Comparison of ENCODE assay signal across 30 cellular contexts in genomic region chr1:197967066-197967465, GRCh38. TPM values are rescaled to one million over a fixed set of nuclear protein-coding genes. Genes with fewer than 3 reads are reported as not detected.
DNase-seq lines count a peak whose midpoint lies in the region; ATAC-seq and TF ChIP-seq lines count a peak whose summit lies in the region.
"Had no signal": no experiment of that assay in that cellular context is flagged by ENCODE, and none has a peak within 500 bp of the region (broad histone marks: within the 10 kb centered on the region; RNA-seq: fewer than 3 reads in every experiment).

No MANE protein-coding gene starts in this region.

- CTCF ChIA-PET in SK-N-SH (lab: Yijun Ruan, JAX) = no interaction called here

- H3K9me3 ChIP-seq in SK-N-SH (no peaks in the 10 kb centered on the region), upper lobe of right lung (no peaks in the 10 kb centered on the region)
- H3K9me3 ChIP-seq: esophagus squamous epithelium, heart right ventricle, ovary had no signal

- POLR2A ChIA-PET in SK-N-SH (lab: Yijun Ruan, JAX) = no interaction called here

- ATAC-seq in SK-N-SH treated with all-trans-retinoic acid at 6 μM for 48 hours (peak; percentile 44; the same call in 2 of the 3 replicates), upper lobe of right lung (peak; percentile 56), GM18909 (IDR thresholded peaks at IDR 0.05; ENCODE audit: poor library complexity, unreplicated experiment) (no peak)
- ATAC-seq: activated naive CD4-positive, alpha-beta T cell treated with anti-CD3 and anti-CD28 coated beads, Interleukin-2, amount 50 U/mL, for 72 hours; foreskin keratinocyte; heart right ventricle; K562 had no signal

- H3K36me3 ChIP-seq in SK-N-SH (replicated peaks in 1 of 2; ENCODE audit: control insufficient read depth in 1 of 2, insufficient read depth in 2 of 2, low read length in 1 of 2) = no peaks in the 10 kb centered on the region
- no peaks in the 10 kb centered on the region for H3K36me3 ChIP-seq in upper lobe of right lung
- H3K36me3 ChIP-seq: esophagus squamous epithelium, heart right ventricle, ovary had no signal

- TF ChIP-seq RAD21 in SK-N-SH (IDR thresholded peaks at IDR 0.05; ENCODE audit: low read length) = no peak

- H3K4me2 ChIP-seq in SK-N-SH = no peak overlapping the region

- H3K79me2 ChIP-seq in SK-N-SH (ENCODE audit: insufficient read depth) = no peaks in the 10 kb centered on the region

- no peak overlapping the region for H3K9ac ChIP-seq in SK-N-SH

- peak overlapping the region in 1 of 2 experiments; percentile 62; a peak in 1 of 4 replicates for H3K27ac ChIP-seq in SK-N-SH (ENCODE audit: low read depth in 2 of 2, low read length in 1 of 2)
- H3K27ac ChIP-seq in upper lobe of right lung = no peak overlapping the region
- H3K27ac ChIP-seq: 22Rv1, dorsolateral prefrontal cortex, esophagus squamous epithelium, foreskin keratinocyte, heart right ventricle, ovary had no signal

- no peak overlapping the region for H3K4me3 ChIP-seq in SK-N-SH (ENCODE audit: low read depth in 2 of 2, low read length in 1 of 2)
- H3K4me3 ChIP-seq in upper lobe of right lung = no peak overlapping the region
- H3K4me3 ChIP-seq: dorsolateral prefrontal cortex, esophagus squamous epithelium, heart right ventricle, K562, ovary had no signal

- TF ChIP-seq CTCF in SK-N-SH (IDR thresholded peaks at IDR 0.05) = no peak
- TF ChIP-seq CTCF in upper lobe of right lung (IDR thresholded peaks at IDR 0.05) = no peak

- H3K9me2 ChIP-seq in SK-N-SH = no peaks in the 10 kb centered on the region

- H3K27me3 ChIP-seq in SK-N-SH (ENCODE audit: insufficient read depth) (no peaks in the 10 kb centered on the region), upper lobe of right lung (no peaks in the 10 kb centered on the region)
- H3K27me3 ChIP-seq: foreskin keratinocyte, ovary had no signal

- intact Hi-C loops in upper lobe of right lung (cut with DNase I) = no loop called here

- H2AFZ ChIP-seq in SK-N-SH (ENCODE audit: low read depth) = no peak overlapping the region

- TF ChIP-seq EP300 in SK-N-SH (IDR thresholded peaks at IDR 0.05; ENCODE audit: borderline replicate concordance in 1 of 2, low read depth in 1 of 2, low read length in 1 of 2) = no peak

- H4K20me1 ChIP-seq in SK-N-SH (ENCODE audit: insufficient read depth) = no peaks in the 10 kb centered on the region

- H3K4me1 ChIP-seq in SK-N-SH (ENCODE audit: control insufficient read depth in 1 of 2, insufficient read depth in 2 of 2, low read depth in 1 of 2, low read length in 1 of 2) = peaks cover 0 to 2% of the 10 kb centered on the region in 2 experiments; a peak in 2 of 4 replicates
- no peaks in the 10 kb centered on the region for H3K4me1 ChIP-seq in upper lobe of right lung
- H3K4me1 ChIP-seq: esophagus squamous epithelium, foreskin keratinocyte, heart right ventricle had no signal

- H3F3A ChIP-seq in SK-N-SH (replicated peaks; ENCODE audit: insufficient read depth) = no peaks in the 10 kb centered on the region

- DNase-seq in SK-N-SH = no peak
- DNase-seq in LHCN-M2 (ENCODE audit: low read depth) = peak; percentile 21
- peak; percentile 60 for DNase-seq in islet precursor cell
- no peak for DNase-seq in upper lobe of right lung
- no peak for DNase-seq in NCI-H187 (lab: John Stamatoyannopoulos, UW)
- no peak for DNase-seq in activated CD4-positive, CD25-positive, alpha-beta regulatory T cell (lab: John Stamatoyannopoulos, UW)
- DNase-seq: activated CD4-positive, alpha-beta T cell treated with anti-CD3 and anti-CD28 coated beads, Interleukin-2, amount 10 ng/mL, durations not matched to agents 7 days and 5 days; amygdala; DMS 273 treated with DMSO at 0.1 percent for 48 hours; dorsolateral prefrontal cortex; esophagus squamous epithelium; heart right ventricle; MM.1S; NCI-H1417; NCI-H2081 treated with DMSO at 0.1 percent for 48 hours; NCI-H2227 treated with DMSO at 0.1 percent for 48 hours; NCI-H526 treated with DMSO at 0.1 percent for 48 hours; ovary; small intestine; stimulated activated naive CD4-positive, alpha-beta T cell had no signal

- 75% methylated on average over 1 of the region's 1 CpG for WGBS in SK-N-SH (ENCODE audit: low lambda C conversion rate)

TF ChIP-seq in SK-N-SH treated with all-trans-retinoic acid at 6 μM for 48 hours, 23 proteins besides CTCF, POLR2A, EP300 and RAD21 (continues in another document):
- TF ChIP-seq TCF4 (CRISPR knock-in tag; IDR thresholded peaks at IDR 0.05; ENCODE audit: borderline replicate concordance) (no peak), PPARA (CRISPR knock-in tag; IDR thresholded peaks at IDR 0.05; ENCODE audit: borderline replicate concordance) (no peak), ZNF70 (CRISPR knock-in tag; IDR thresholded peaks at IDR 0.05) (no peak)
- TF ChIP-seq, protein P1, sequence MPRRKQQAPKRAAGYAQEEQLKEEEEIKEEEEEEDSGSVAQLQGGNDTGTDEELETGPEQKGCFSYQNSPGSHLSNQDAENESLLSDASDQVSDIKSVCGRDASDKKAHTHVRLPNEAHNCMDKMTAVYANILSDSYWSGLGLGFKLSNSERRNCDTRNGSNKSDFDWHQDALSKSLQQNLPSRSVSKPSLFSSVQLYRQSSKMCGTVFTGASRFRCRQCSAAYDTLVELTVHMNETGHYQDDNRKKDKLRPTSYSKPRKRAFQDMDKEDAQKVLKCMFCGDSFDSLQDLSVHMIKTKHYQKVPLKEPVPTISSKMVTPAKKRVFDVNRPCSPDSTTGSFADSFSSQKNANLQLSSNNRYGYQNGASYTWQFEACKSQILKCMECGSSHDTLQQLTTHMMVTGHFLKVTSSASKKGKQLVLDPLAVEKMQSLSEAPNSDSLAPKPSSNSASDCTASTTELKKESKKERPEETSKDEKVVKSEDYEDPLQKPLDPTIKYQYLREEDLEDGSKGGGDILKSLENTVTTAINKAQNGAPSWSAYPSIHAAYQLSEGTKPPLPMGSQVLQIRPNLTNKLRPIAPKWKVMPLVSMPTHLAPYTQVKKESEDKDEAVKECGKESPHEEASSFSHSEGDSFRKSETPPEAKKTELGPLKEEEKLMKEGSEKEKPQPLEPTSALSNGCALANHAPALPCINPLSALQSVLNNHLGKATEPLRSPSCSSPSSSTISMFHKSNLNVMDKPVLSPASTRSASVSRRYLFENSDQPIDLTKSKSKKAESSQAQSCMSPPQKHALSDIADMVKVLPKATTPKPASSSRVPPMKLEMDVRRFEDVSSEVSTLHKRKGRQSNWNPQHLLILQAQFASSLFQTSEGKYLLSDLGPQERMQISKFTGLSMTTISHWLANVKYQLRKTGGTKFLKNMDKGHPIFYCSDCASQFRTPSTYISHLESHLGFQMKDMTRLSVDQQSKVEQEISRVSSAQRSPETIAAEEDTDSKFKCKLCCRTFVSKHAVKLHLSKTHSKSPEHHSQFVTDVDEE (CRISPR knock-in tag; IDR thresholded peaks at IDR 0.05) = no peak

TF ChIP-seq in SK-N-SH, 30 proteins besides CTCF, POLR2A, EP300 and RAD21 (continues in another document):
- TF ChIP-seq NRF1 (IDR thresholded peaks at IDR 0.05; ENCODE audit: low read depth, low read length) (no peak), TCF12 (IDR thresholded peaks at IDR 0.05) (no peak), TEAD4 (IDR thresholded peaks at IDR 0.05; ENCODE audit: borderline replicate concordance, insufficient read depth) (no peak), FOSL2 (IDR thresholded peaks at IDR 0.05; ENCODE audit: borderline replicate concordance, low read depth) (no peak), FOXJ3 (CRISPR knock-in tag; IDR thresholded peaks at IDR 0.05) (no peak), GATA2 (CRISPR knock-in tag; IDR thresholded peaks at IDR 0.05) (no peak), RXRA (IDR thresholded peaks at IDR 0.05; ENCODE audit: borderline replicate concordance, low read depth) (no peak), MXI1 (IDR thresholded peaks at IDR 0.05; ENCODE audit: low read depth, low read length) (no peak), ZBTB33 (IDR thresholded peaks at IDR 0.05; ENCODE audit: borderline replicate concordance, low read depth) (no peak), CHD2 (IDR thresholded peaks at IDR 0.05; ENCODE audit: low read length, partially characterized antibody) (no peak)
- TF ChIP-seq, protein P2, sequence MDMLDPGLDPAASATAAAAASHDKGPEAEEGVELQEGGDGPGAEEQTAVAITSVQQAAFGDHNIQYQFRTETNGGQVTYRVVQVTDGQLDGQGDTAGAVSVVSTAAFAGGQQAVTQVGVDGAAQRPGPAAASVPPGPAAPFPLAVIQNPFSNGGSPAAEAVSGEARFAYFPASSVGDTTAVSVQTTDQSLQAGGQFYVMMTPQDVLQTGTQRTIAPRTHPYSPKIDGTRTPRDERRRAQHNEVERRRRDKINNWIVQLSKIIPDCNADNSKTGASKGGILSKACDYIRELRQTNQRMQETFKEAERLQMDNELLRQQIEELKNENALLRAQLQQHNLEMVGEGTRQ (IDR thresholded peaks at IDR 0.05; ENCODE audit: borderline replicate concordance, low read depth, low read length) = no peak
- TF ChIP-seq, protein P3, sequence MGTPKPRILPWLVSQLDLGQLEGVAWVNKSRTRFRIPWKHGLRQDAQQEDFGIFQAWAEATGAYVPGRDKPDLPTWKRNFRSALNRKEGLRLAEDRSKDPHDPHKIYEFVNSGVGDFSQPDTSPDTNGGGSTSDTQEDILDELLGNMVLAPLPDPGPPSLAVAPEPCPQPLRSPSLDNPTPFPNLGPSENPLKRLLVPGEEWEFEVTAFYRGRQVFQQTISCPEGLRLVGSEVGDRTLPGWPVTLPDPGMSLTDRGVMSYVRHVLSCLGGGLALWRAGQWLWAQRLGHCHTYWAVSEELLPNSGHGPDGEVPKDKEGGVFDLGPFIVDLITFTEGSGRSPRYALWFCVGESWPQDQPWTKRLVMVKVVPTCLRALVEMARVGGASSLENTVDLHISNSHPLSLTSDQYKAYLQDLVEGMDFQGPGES (IDR thresholded peaks at IDR 0.05; ENCODE audit: low read depth, low read length) = no peak

RNA-seq across cellular contexts. Expression of gene LHX9, which starts 49.9 kb away (rescaled TPM):
- 7.3 and 8.1 TPM in 2 replicates for polyA plus RNA-seq in SK-N-SH (2012; rRNA removed)
- 4.1 and 5.6 TPM in 2 replicates for polyA plus RNA-seq in SK-N-SH (2012; cell fraction: cytosol; rRNA removed)
- 8.9 and 12.9 TPM in 2 replicates for polyA plus RNA-seq in SK-N-SH (2012; cell fraction: nucleus; rRNA removed)
- 0.13 TPM in 1 of 2 replicates, not detected in the other for total RNA-seq in LHCN-M2 (2014; rRNA removed)
- 0.19 TPM for polyA plus RNA-seq in LHCN-M2 (2012)
- 4.7 TPM for total RNA-seq in upper lobe of right lung
- total RNA-seq: activated CD4-positive, alpha-beta T cell treated with anti-CD3 and anti-CD28 coated beads, Interleukin-2, amount 10 ng/mL, durations not matched to agents 7 days and 5 days; activated CD8-positive, alpha-beta memory T cell treated with anti-CD3 and anti-CD28 coated beads for 36 hours; activated naive CD4-positive, alpha-beta T cell treated with anti-CD3 and anti-CD28 coated beads, Interleukin-2, amount 50 U/mL, for 72 hours; chondrocyte; esophagus squamous epithelium; foreskin keratinocyte; K562; lung microvascular endothelial cell had no signal
- polyA plus RNA-seq: foreskin keratinocyte, urinary bladder had no signal

Comparison
In these comparisons a context has a peak if more than half of its experiments do, and no peak if none do; other contexts are left out.
1. DNase-seq: peak in LHCN-M2 (single experiment) and islet precursor cell (single experiment); none in SK-N-SH (single experiment), upper lobe of right lung (single experiment), NCI-H187 (0 of 2) and activated CD4-positive, CD25-positive, alpha-beta regulatory T cell (0 of 4).